Comparison of ENCODE assay signal across 1 cellular context in genomic region chr7:99408347-99409191, GRCh38.
TF ChIP-seq lines count a peak whose summit lies in the region.

BUD31 (plus strand) TSS chr7:99408969; CDS start chr7:99411093, 2,124 bp downstream.
PDAP1 (minus strand) TSS chr7:99408597; CDS start chr7:99408548, 49 bp downstream.

TF ChIP-seq in HepG2, 621 proteins besides CTCF, POLR2A, EP300 and RAD21 (continued from another document and continues in another):
- TF ChIP-seq ZNF18 (CRISPR knock-in tag; IDR thresholded peaks at IDR 0.05; ENCODE audit: insufficient replicate concordance) = no peak
- no peak for TF ChIP-seq PRMT3 (CRISPR knock-in tag; IDR thresholded peaks at IDR 0.05; ENCODE audit: borderline replicate concordance, low read depth)
- no peak for TF ChIP-seq CENPT (CRISPR knock-in tag; IDR thresholded peaks at IDR 0.05; ENCODE audit: low read depth)
- TF ChIP-seq ZNF44 (CRISPR knock-in tag; IDR thresholded peaks at IDR 0.05) = 0 out of 2 replicates have a peak, but pooled peaks have one; percentile 10
- peak; percentile 87; the same call in 1 of the 2 replicates for TF ChIP-seq JUN (CRISPR knock-in tag; IDR thresholded peaks at IDR 0.05)
- TF ChIP-seq DNMT1 (CRISPR knock-in tag; IDR thresholded peaks at IDR 0.05) = 0 out of 2 replicates have a peak, but pooled peaks have one; percentile 33
- no peak for TF ChIP-seq ZNF569 (CRISPR knock-in tag; IDR thresholded peaks at IDR 0.05; ENCODE audit: borderline replicate concordance)
- TF ChIP-seq TRIM22 (IDR thresholded peaks at IDR 0.05) = no peak
- TF ChIP-seq ZNF776 (CRISPR knock-in tag; IDR thresholded peaks at IDR 0.05) = no peak
- no peak for TF ChIP-seq ZNF17 (CRISPR knock-in tag; IDR thresholded peaks at IDR 0.05)
- TF ChIP-seq ZNF550 (CRISPR knock-in tag; IDR thresholded peaks at IDR 0.05; ENCODE audit: borderline replicate concordance) = 0 out of 2 replicates have a peak, but pooled peaks have one; percentile 10
- TF ChIP-seq ZNF619 (CRISPR knock-in tag; IDR thresholded peaks at IDR 0.05) = peak; percentile 93
- TF ChIP-seq ARID3A (IDR thresholded peaks at IDR 0.05; ENCODE audit: low read depth, low read length) = no peak; the same call in 1 of the 2 replicates
- peak; percentile 66; the same call in 1 of the 2 replicates for TF ChIP-seq ZSCAN5A (CRISPR knock-in tag; IDR thresholded peaks at IDR 0.05; ENCODE audit: borderline replicate concordance)
- TF ChIP-seq HNRNPLL (IDR thresholded peaks at IDR 0.05; ENCODE audit: low read depth, low read length, poor library complexity, severe bottlenecking) = peak; percentile 94
- no peak for TF ChIP-seq GPBP1L1 (CRISPR knock-in tag; IDR thresholded peaks at IDR 0.05)
- peak; percentile 43; the same call in 1 of the 2 replicates for TF ChIP-seq PATZ1 (CRISPR knock-in tag; IDR thresholded peaks at IDR 0.05)
- 0 out of 2 replicates have a peak, but pooled peaks have one; percentile 33 for TF ChIP-seq RCOR2 (CRISPR knock-in tag; IDR thresholded peaks at IDR 0.05)
- peak; percentile 77 for TF ChIP-seq ZC3H13 (CRISPR knock-in tag; IDR thresholded peaks at IDR 0.05)
- no peak for TF ChIP-seq ZNF235 (CRISPR knock-in tag; IDR thresholded peaks at IDR 0.05; ENCODE audit: borderline replicate concordance)
- TF ChIP-seq MIXL1 (CRISPR knock-in tag; IDR thresholded peaks at IDR 0.05) = peak; percentile 43; the same call in 1 of the 2 replicates
- TF ChIP-seq CCAR2 (optimal IDR thresholded peaks at IDR 0.05; ENCODE audit: low read depth, low read length) = no peak
- no peak for TF ChIP-seq NFIC (IDR thresholded peaks at IDR 0.05; ENCODE audit: low read length)
- peak; percentile 21; the same call in 1 of the 2 replicates for TF ChIP-seq ZNF142 (CRISPR knock-in tag; IDR thresholded peaks at IDR 0.05)
- TF ChIP-seq FOXM1 (CRISPR knock-in tag; IDR thresholded peaks at IDR 0.05) = no peak
- peak; percentile 61; the same call in 1 of the 2 replicates for TF ChIP-seq SRY (CRISPR knock-in tag; IDR thresholded peaks at IDR 0.05)
- no peak for TF ChIP-seq ZNF879 (CRISPR knock-in tag; IDR thresholded peaks at IDR 0.05)
- peak; percentile 50 for TF ChIP-seq ARID5B (CRISPR knock-in tag; IDR thresholded peaks at IDR 0.05)
- TF ChIP-seq NR2C2 (CRISPR knock-in tag; IDR thresholded peaks at IDR 0.05; ENCODE audit: borderline replicate concordance) = peak; percentile 99
- peak; percentile 68; the same call in 1 of the 2 replicates for TF ChIP-seq ZNF337 (CRISPR knock-in tag; IDR thresholded peaks at IDR 0.05; ENCODE audit: borderline replicate concordance, low read depth)
